In genomic region chr3:27714692-27715453, GRCh38 we compare ENCODE assay signal across 10 cellular contexts. TPM values are rescaled to one million over a fixed set of nuclear protein-coding genes. Genes with fewer than 3 reads are reported as not detected.
DNase-seq lines count a peak whose midpoint lies in the region; ATAC-seq and TF ChIP-seq lines count a peak whose summit lies in the region.
"Had no signal": no experiment of that assay in that cellular context is flagged by ENCODE, and none has a peak within 500 bp of the region (broad histone marks: within the 10 kb centered on the region; RNA-seq: fewer than 3 reads in every experiment).

No MANE protein-coding gene starts in this region.

- H3K27me3 ChIP-seq in colonic mucosa: peaks cover 37% of the 10 kb centered on the region
- peaks cover 9 to 97% (median 74%) of the 10 kb centered on the region in 45 donors for H3K27me3 ChIP-seq in dorsolateral prefrontal cortex

- H3K36me3 Mint-ChIP-seq in CD14-positive monocyte: peaks cover 8 to 16% of the 10 kb centered on the region in 2 donors
- peaks cover 0 to 20% (median 14%) of the 10 kb centered on the region in 3 donors for H3K36me3 Mint-ChIP-seq in naive thymus-derived CD8-positive, alpha-beta T cell

- H3K4me1 Mint-ChIP-seq in CD14-positive monocyte: peaks cover 37% of the 10 kb centered on the region
- peaks cover 19 to 53% (median 40%) of the 10 kb centered on the region in 4 donors for H3K4me1 Mint-ChIP-seq in naive thymus-derived CD8-positive, alpha-beta T cell

- no peak overlapping the region for H3K27ac ChIP-seq in colonic mucosa
- H3K27ac ChIP-seq in dorsolateral prefrontal cortex: no peak overlapping the region
- H3K27ac ChIP-seq: body of pancreas had no signal

- peak; percentile 20 to 26 for ATAC-seq in naive thymus-derived CD8-positive, alpha-beta T cell
- no peak for ATAC-seq in GM21528 (IDR thresholded peaks at IDR 0.05; ENCODE audit: low FRiP score, unreplicated experiment)
- no peak for ATAC-seq in GM18909 (IDR thresholded peaks at IDR 0.05; ENCODE audit: poor library complexity, unreplicated experiment)
- ATAC-seq: body of pancreas had no signal

- peak overlapping the region; percentile 97 to 100 for H3K4me3 Mint-ChIP-seq in CD14-positive monocyte
- peak overlapping the region; percentile 87 to 100 (median 98) for H3K4me3 Mint-ChIP-seq in naive thymus-derived CD8-positive, alpha-beta T cell

- H3K27ac Mint-ChIP-seq in CD14-positive monocyte: peak overlapping the region in 1 of 7 donors; percentile 32
- peak overlapping the region in 9 of 10 donors; percentile 47 to 88 (median 75) for H3K27ac Mint-ChIP-seq in naive thymus-derived CD8-positive, alpha-beta T cell

- H3K9me3 Mint-ChIP-seq in CD14-positive monocyte: peaks cover 0 to 30% (median 14%) of the 10 kb centered on the region in 7 donors
- no peaks in the 10 kb centered on the region for H3K9me3 Mint-ChIP-seq in naive thymus-derived CD8-positive, alpha-beta T cell

- no peaks in the 10 kb centered on the region for H3K36me3 ChIP-seq in colonic mucosa

- intact Hi-C loops in CD14-positive monocyte (cut with micrococcal nuclease): loop anchor here (5.0 to 10.0 kb wide), 2 partner anchors 612 to 620 kb away; no protein-coding TSS in a partner anchor
- intact Hi-C loops in colonic mucosa (cut with DNase I): no loop called here
- intact Hi-C loops in dorsolateral prefrontal cortex (cut with DNase I): loop anchor here (5.0 kb wide), 2 partner anchors 567 to 617 kb away; no protein-coding TSS in a partner anchor

- H3K9ac ChIP-seq in colonic mucosa (ENCODE audit: low read depth in 2 of 2, low read length in 2 of 2): peak overlapping the region in 1 of 2 donors; percentile 33

- peaks cover 7% of the 10 kb centered on the region for H3K4me1 ChIP-seq in colonic mucosa

- H3K27me3 Mint-ChIP-seq in CD14-positive monocyte (ENCODE audit: low read depth in 3 of 3): peaks cover 89 to 95% (median 92%) of the 10 kb centered on the region in 3 donors
- H3K27me3 Mint-ChIP-seq in naive thymus-derived CD8-positive, alpha-beta T cell: peaks cover 6 to 57% (median 31%) of the 10 kb centered on the region in 5 donors

- no peaks in the 10 kb centered on the region for H3K9me3 ChIP-seq in colonic mucosa
- H3K9me3 ChIP-seq: body of pancreas had no signal

- no peak for DNase-seq in CD14-positive monocyte (ENCODE audit: low spot score)
- DNase-seq in HT-29 (ENCODE audit: low spot score): peak; percentile 12
- DNase-seq in colonic mucosa: peak; percentile 61
- peak in 3 of 10 donors; percentile 25 to 31 (median 27) for DNase-seq in naive thymus-derived CD8-positive, alpha-beta T cell
- DNase-seq in dorsolateral prefrontal cortex: no peak
- no peak for DNase-seq in NCI-H345 (lab: John Stamatoyannopoulos, UW)
- DNase-seq: NCI-H2081 had no signal

- H3K4me3 ChIP-seq in colonic mucosa (no peak overlapping the region), dorsolateral prefrontal cortex (peak overlapping the region in 16 of 59 donors; percentile 2 to 71 (median 24))
- H3K4me3 ChIP-seq: body of pancreas had no signal

- POLR2A ChIA-PET in naive thymus-derived CD8-positive, alpha-beta T cell (lab: Charles Lee): interaction anchor here (0.5 to 1.1 kb wide), 2 partner anchors 595 to 634 kb away, joined by 3 read pairs; partner anchors contain the start of genes AZI2 and ZCWPW2

- TF ChIP-seq CTCF in CD14-positive monocyte (IDR thresholded peaks at IDR 0.05) (no peak), colonic mucosa (IDR thresholded peaks at IDR 0.05) (no peak), dorsolateral prefrontal cortex (IDR thresholded peaks at IDR 0.05 in 54 of 56, conservative IDR thresholded peaks at IDR 0.05 in 2 of 56; ENCODE audit: low read depth in 1 of 56, partially characterized antibody in 56 of 56) (no peak)

RNA-seq across cellular contexts. Expression of gene EOMES, which starts 7.2 kb away (rescaled TPM):
- under 1 TPM; 0.09 to 0.21 TPM for polyA plus RNA-seq in CD14-positive monocyte
- not detected in 2 replicates for total RNA-seq in HT-29 (2014; rRNA removed; shearing (Covaris generic))
- total RNA-seq in colonic mucosa (under 1 TPM in 1 of 2 donors, not detected in 1; 0.20 TPM), dorsolateral prefrontal cortex (under 1 TPM in 24 of 120 experiments, not detected in 96; 0.13 to 0.47 (median 0.25) TPM)
- 1 to 10 TPM; 4.6 to 6.1 TPM for total RNA-seq in naive thymus-derived CD8-positive, alpha-beta T cell
- polyA plus RNA-seq in naive thymus-derived CD8-positive, alpha-beta T cell: 100 to 1,000 TPM in 1 of 3 donors, 1 to 10 TPM in 2; 6.2 to 103 (median 8.4) TPM

Comparison
In these comparisons a context has a peak if more than half of its experiments do, and no peak if none do; other contexts are left out.
1. DNase-seq: peak in HT-29 (single experiment) and colonic mucosa (single experiment); none in CD14-positive monocyte (single experiment), dorsolateral prefrontal cortex (0 of 10) and NCI-H345 (single experiment).
2. ATAC-seq: peak in naive thymus-derived CD8-positive, alpha-beta T cell (2 of 2); none in GM21528 (single experiment) and GM18909 (single experiment).